Comparison of ENCODE assay signal across 17 cellular contexts in the genomic region with DNA sequence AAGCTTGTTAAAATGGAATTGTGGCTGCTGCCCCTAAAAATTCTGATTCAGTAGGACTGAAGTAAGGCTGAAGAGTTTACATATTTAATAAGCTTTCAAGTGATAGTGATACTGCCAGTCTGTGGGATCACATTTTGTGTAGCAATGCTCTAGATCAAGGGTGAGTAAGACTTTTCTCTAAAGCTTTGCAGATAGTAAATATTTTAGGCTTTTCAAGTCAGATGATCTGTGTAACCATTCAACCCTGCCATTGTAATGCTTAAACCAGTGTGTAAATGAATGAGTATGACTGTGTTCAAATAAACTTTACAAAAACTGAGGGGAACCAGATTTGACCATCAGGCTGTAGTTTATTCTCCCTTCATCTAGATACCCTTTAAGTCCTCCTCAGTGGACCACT.
A peak's percentile ranks its signal among the peaks of the same experiment; 100 is the strongest.
DNase-seq lines count a peak whose midpoint lies in the region; ATAC-seq and TF ChIP-seq lines count a peak whose summit lies in the region.
"Had no signal": no experiment of that assay in that cellular context is flagged by ENCODE, and none has a peak within 500 bp of the region (broad histone marks: within the 10 kb centered on the region; RNA-seq: fewer than 3 reads in every experiment).

No MANE protein-coding gene starts in this region.

- no peaks in the 10 kb centered on the region for H3K79me2 ChIP-seq in ACC112 (ENCODE audit: control insufficient read depth, insufficient read depth, low read length, unreplicated experiment)

- H3K4me1 ChIP-seq in ACC112 (ENCODE audit: control insufficient read depth, insufficient read depth, low read length, unreplicated experiment) = peaks cover 27% of the 10 kb centered on the region
- peaks cover 0 to 9% of the 10 kb centered on the region in 2 donors for H3K4me1 ChIP-seq in left lung

- CTCF ChIA-PET in GM10248 (lab: Yijun Ruan, JAX) = interaction anchor here (1.5 to 8.9 kb wide), 3 partner anchors 20 to 250 kb away, joined by 4 to 115 read pairs (median 8); no protein-coding TSS in a partner anchor

- H3K27me3 ChIP-seq in ACC112 (ENCODE audit: insufficient read depth, low read length) (no peaks in the 10 kb centered on the region), left lung (no peaks in the 10 kb centered on the region)

- POLR2A ChIA-PET in GM10248 (lab: Yijun Ruan, JAX) = no interaction called here

- H3K36me3 ChIP-seq in ACC112 (ENCODE audit: insufficient read depth, low read length) = peaks cover 11% of the 10 kb centered on the region
- peaks cover 0 to 34% of the 10 kb centered on the region in 2 donors for H3K36me3 ChIP-seq in left lung

- H2AFZ ChIP-seq in ACC112 (ENCODE audit: low read length, unreplicated experiment) = no peak overlapping the region

- H3K9me3 ChIP-seq in left lung = no peaks in the 10 kb centered on the region

- H3K27ac ChIP-seq in ACC112 (ENCODE audit: low read depth, low read length) (peak overlapping the region; percentile 79), epithelial cell of prostate (peak overlapping the region; percentile 81), left lung (no peak overlapping the region)

- DNase-seq in M059J (ENCODE audit: low read depth) (peak; percentile 42), epithelial cell of prostate (ENCODE audit: low read depth, low spot score) (no peak), left lung (no peak), posterior cingulate gyrus (no peak), SHP77 (lab: John Stamatoyannopoulos, UW) (no peak), Right ventricle myocardium superior (no peak), GM10248 (ENCODE audit: extremely low spot score) (no peak)
- DNase-seq: activated CD4-positive, alpha-beta T cell treated with anti-CD3 and anti-CD28 coated beads for 1 hour; caudate nucleus; effector memory CD4-positive, alpha-beta T cell; head of caudate nucleus; islet precursor cell; nucleus accumbens; stimulated activated CD4-positive, alpha-beta T cell treated with anti-CD3 and anti-CD28 coated beads, Interleukin-12 subunit alpha, Interleukin-12 subunit beta, amount 100 ng/mL, for 4 hours; stimulated activated naive CD4-positive, alpha-beta T cell treated with Interleukin-2 at 50 U/mL for 16 hours had no signal

- ATAC-seq in left lung (peak; percentile 13), Right ventricle myocardium superior (ENCODE audit: poor library complexity) (no peak)
- ATAC-seq: Right ventricle myocardium inferior had no signal

- H3K4me3 ChIP-seq in ACC112 (ENCODE audit: low read depth, low read length) = no peak overlapping the region; the same call in 1 of the 2 replicates
- H3K4me3 ChIP-seq in left lung = no peak overlapping the region

- TF ChIP-seq CTCF in left lung (IDR thresholded peaks at IDR 0.05) = no peak
- no peak for TF ChIP-seq CTCF in GM10248 (IDR thresholded peaks at IDR 0.05; ENCODE audit: control extremely low read depth, extremely low read depth, low read depth, missing control alignments)

- intact Hi-C loops in left lung (cut with DNase I) = no loop called here
- intact Hi-C loops in posterior cingulate gyrus (cut with DNase I) = no loop called here
- intact Hi-C loops in Right ventricle myocardium superior (cut with DNase I) = no loop called here

Comparison
In these comparisons a context has a peak if more than half of its experiments do, and no peak if none do; other contexts are left out.
1. H3K27ac ChIP-seq: peak in ACC112 (single experiment) and epithelial cell of prostate (single experiment); none in left lung (0 of 2).